ENCODE assay signal across 9 cellular contexts in the genomic region with DNA sequence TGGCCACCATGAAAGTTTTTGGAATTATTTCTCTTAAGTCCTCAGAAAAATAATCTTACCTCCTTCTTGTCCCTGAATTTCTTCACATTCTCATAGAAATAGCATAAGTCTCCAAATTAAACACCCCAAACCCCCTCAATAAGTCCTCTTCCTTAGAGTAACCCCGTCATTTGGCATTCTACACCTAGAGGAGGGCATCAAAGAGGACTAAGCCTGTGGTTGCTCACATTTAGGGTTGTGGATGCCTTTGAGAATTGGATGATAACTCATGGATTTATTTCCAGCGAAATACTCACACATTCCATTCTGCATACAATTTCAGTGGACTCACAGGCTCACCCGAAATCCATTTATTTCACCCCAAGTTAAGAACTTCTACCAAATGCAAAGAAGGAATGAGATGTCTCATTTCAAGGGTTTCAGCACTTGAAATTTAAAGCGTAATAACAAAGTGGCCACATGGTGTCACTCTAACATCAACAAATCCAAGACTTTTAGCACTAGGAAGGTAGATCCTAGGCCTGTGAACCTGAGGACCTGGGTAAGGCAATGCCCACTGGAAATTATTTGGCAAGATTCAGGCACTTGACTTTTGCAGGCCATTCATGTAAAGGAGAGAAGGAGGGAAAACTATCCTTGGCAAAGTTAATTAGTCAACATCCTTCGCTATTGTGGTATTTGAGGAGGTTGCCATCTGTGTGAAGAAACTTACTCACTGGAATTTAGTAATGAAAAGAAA. TPM values are rescaled to one million over a fixed set of nuclear protein-coding genes. Genes with fewer than 3 reads are reported as not detected.
DNase-seq lines count a peak whose midpoint lies in the region; ATAC-seq, FAIRE-seq and TF ChIP-seq lines count a peak whose summit lies in the region.
"Had no signal": no experiment of that assay in that cellular context is flagged by ENCODE, and none has a peak within 500 bp of the region (broad histone marks: within the 10 kb centered on the region; RNA-seq: fewer than 3 reads in every experiment).

No MANE protein-coding gene starts in this region.

- H3K9ac ChIP-seq in IMR-90 (ENCODE audit: low read depth, low read length), result no peak overlapping the region

- peak; percentile 100 for FAIRE-seq in islet of Langerhans (lab: Jason Lieb, UNC)

- H3K27ac ChIP-seq in IMR-90 (ENCODE audit: insufficient read depth, low read length), result no peak overlapping the region
- no peak overlapping the region for H3K27ac ChIP-seq in OCI-LY7 (ENCODE audit: low read depth, low read length, poor library complexity, severe bottlenecking)

- H3K27me3 ChIP-seq in IMR-90 (ENCODE audit: control insufficient read depth, insufficient read depth, low read length), result peaks cover under 1% of the 10 kb centered on the region

- no peaks in the 10 kb centered on the region for H3K9me2 ChIP-seq in OCI-LY7 (ENCODE audit: insufficient read depth, low read length)

- POLR2A ChIA-PET in IMR-90 (lab: Charles Lee; ENCODE audit: unreplicated experiment), result no interaction called here
- POLR2A ChIA-PET in OCI-LY7 (lab: Charles Lee), result no interaction called here

- H4K20me1 ChIP-seq in IMR-90 (ENCODE audit: insufficient read depth, low read length) (no peaks in the 10 kb centered on the region), OCI-LY7 (ENCODE audit: insufficient read depth, low read length) (no peaks in the 10 kb centered on the region)

- H2BK20ac ChIP-seq in IMR-90 (ENCODE audit: low read depth, low read length), result no peak overlapping the region

- H3K14ac ChIP-seq in IMR-90 (replicated peaks; ENCODE audit: low read depth, low read length), result no peak overlapping the region

- H2BK5ac ChIP-seq in IMR-90 (ENCODE audit: low read depth, low read length, poor library complexity, severe bottlenecking), result no peak overlapping the region

- CTCF ChIA-PET in IMR-90 (lab: Yijun Ruan, JAX), result no interaction called here
- CTCF ChIA-PET in OCI-LY7 (lab: Charles Lee; ENCODE audit: unreplicated experiment), result no interaction called here

- H2AK9ac ChIP-seq in IMR-90 (replicated peaks; ENCODE audit: low read depth, low read length, poor library complexity), result no peak overlapping the region

- BruUV-seq in IMR-90 (replicated peaks; lab: Mats Ljungman, UMichigan) (no TSS peak), OCI-LY7 (replicated peaks; lab: Mats Ljungman, UMichigan) (no TSS peak)

- no peak overlapping the region for H2AK5ac ChIP-seq in IMR-90 (ENCODE audit: low read depth, low read length)

- intact Hi-C loops in IMR-90 (cut with micrococcal nuclease) (loop anchor here (1.0 to 10.0 kb wide), 5 partner anchors 88 to 1041 kb away; partner anchors contain the start of gene METTL21A), OCI-LY7 (cut with micrococcal nuclease; ENCODE audit: unreplicated experiment) (loop anchor here (1.0 to 2.0 kb wide), 3 partner anchors 87 to 782 kb away; no protein-coding TSS in a partner anchor)

- dilution Hi-C loops in IMR-90 (cut with HindIII; ENCODE audit: low sequenced_read_pairs, unreplicated experiment), result no loop called here

- no peaks in the 10 kb centered on the region for H3K79me2 ChIP-seq in OCI-LY7 (ENCODE audit: insufficient read depth, low read depth, low read length)

- no peak overlapping the region for H4K8ac ChIP-seq in IMR-90 (ENCODE audit: low read depth in 2 of 2, low read length in 2 of 2)

- H3K4me2 ChIP-seq in IMR-90 (ENCODE audit: low read depth, low read length) (no peak overlapping the region), OCI-LY7 (ENCODE audit: low read length) (no peak overlapping the region)

- H3K56ac ChIP-seq in IMR-90 (ENCODE audit: extremely low read depth, insufficient read depth, low read length), result no peak overlapping the region

- DNase-seq in COLO668 (lab: John Stamatoyannopoulos, UW; ENCODE audit: unreplicated experiment) (peak; percentile 34), IMR-90 (peak; percentile 69), OCI-LY7 (ENCODE audit: low spot score) (peak; percentile 59), brain pericyte (ENCODE audit: low read depth, low spot score) (peak; percentile 5)
- peak; percentile 35 for DNase-seq in stimulated activated CD8-positive, alpha-beta memory T cell treated with anti-CD3 and anti-CD28 coated beads, Interleukin-4, amount 100 ng/mL, for 48 hours

- H3K4me3 ChIP-seq in IMR-90 (ENCODE audit: insufficient read depth, low read depth, low read length), result no peak overlapping the region
- H3K4me3 ChIP-seq in OCI-LY7 (ENCODE audit: low read depth, low read length, poor library complexity, severe bottlenecking), result no peak overlapping the region

- H3K23ac ChIP-seq in IMR-90 (ENCODE audit: low read depth, low read length), result no peak overlapping the region

- H2BK120ac ChIP-seq in IMR-90 (ENCODE audit: low read depth, low read length), result no peak overlapping the region

- TF ChIP-seq CTCF in IMR-90 (conservative IDR thresholded peaks at IDR 0.05; ENCODE audit: low read depth, low read length) (peak; percentile 69), OCI-LY7 (conservative IDR thresholded peaks at IDR 0.05; ENCODE audit: low read length) (peak; percentile 87)

- peak; percentile 79 for TF ChIP-seq RAD21 in IMR-90 (IDR thresholded peaks at IDR 0.05; ENCODE audit: low read length)

- no peaks in the 10 kb centered on the region for H3K36me3 ChIP-seq in IMR-90 (ENCODE audit: control insufficient read depth, insufficient read depth, low read length)
- no peaks in the 10 kb centered on the region for H3K36me3 ChIP-seq in OCI-LY7 (ENCODE audit: insufficient read depth, low read length)

- no peaks in the 10 kb centered on the region for H3K9me3 ChIP-seq in IMR-90 (ENCODE audit: control insufficient read depth, insufficient read depth, low read length)
- H3K9me3 ChIP-seq in OCI-LY7 (ENCODE audit: low read length), result no peaks in the 10 kb centered on the region

- H4K91ac ChIP-seq in IMR-90 (ENCODE audit: insufficient read depth, low read depth, low read length), result no peak overlapping the region

- H3K4me1 ChIP-seq in IMR-90 (ENCODE audit: control insufficient read depth, insufficient read depth, low read length) (no peaks in the 10 kb centered on the region), OCI-LY7 (ENCODE audit: insufficient read depth, low read length, poor library complexity, severe bottlenecking) (peaks cover 6% of the 10 kb centered on the region)

- no peak overlapping the region for H4K5ac ChIP-seq in IMR-90 (ENCODE audit: low read depth, low read length)

- WGBS in IMR-90 (ENCODE audit: extremely low coverage in 2 of 2, insufficient read length in 1 of 2), 2 experiments, result no CpG with 5 or more reads among the region's 5 CpGs

- H3K79me1 ChIP-seq in IMR-90 (ENCODE audit: low read depth in 1 of 2, low read length in 2 of 2), result no peaks in the 10 kb centered on the region

- H3K9me1 ChIP-seq in IMR-90 (ENCODE audit: insufficient read depth, low read length), result no peaks in the 10 kb centered on the region

- no peak overlapping the region for H2BK15ac ChIP-seq in IMR-90 (ENCODE audit: low read depth, low read length)

- no peak overlapping the region for H3K18ac ChIP-seq in IMR-90 (ENCODE audit: low read depth, low read length)

- no peak for TF ChIP-seq POLR2A in IMR-90 (IDR thresholded peaks at IDR 0.05; ENCODE audit: low read depth, low read length)

- H3K4ac ChIP-seq in IMR-90 (ENCODE audit: low read depth, low read length), result no peak overlapping the region

- H2AFZ ChIP-seq in IMR-90 (replicated peaks; ENCODE audit: low read length, poor library complexity) (no peak overlapping the region), OCI-LY7 (ENCODE audit: low read length) (no peak overlapping the region)

- peak; percentile 65 for ATAC-seq in GM18867 (IDR thresholded peaks at IDR 0.05; ENCODE audit: unreplicated experiment)
- peak; percentile 83 for ATAC-seq in IMR-90 (ENCODE audit: low read depth)
- ATAC-seq in GM21360 (IDR thresholded peaks at IDR 0.05; ENCODE audit: unreplicated experiment), result no peak

- in situ Hi-C loops in IMR-90 (cut with MboI; ENCODE audit: low sequenced_read_pairs), result loop anchor here (5.0 to 10.0 kb wide), 2 partner anchors 84 to 781 kb away; no protein-coding TSS in a partner anchor

TF ChIP-seq in IMR-90, 13 proteins besides CTCF, POLR2A, EP300 and RAD21:
- TF ChIP-seq SMC3 (IDR thresholded peaks at IDR 0.05; ENCODE audit: low read depth, low read length), result peak; percentile 49
- TF ChIP-seq RFX5 (IDR thresholded peaks at IDR 0.05; ENCODE audit: low read depth, low read length), result no peak

RNA-seq across cellular contexts. Expression of gene DYTN, which starts 24.6 kb away (rescaled TPM):
- total RNA-seq in IMR-90 (2012; rRNA removed), result not detected in 2 replicates
- polyA plus RNA-seq in IMR-90 (2012; rRNA removed), result not detected in 2 replicates
- not detected in 2 replicates for polyA plus RNA-seq in IMR-90 (2012; cell fraction: cytosol; rRNA removed)
- polyA plus RNA-seq in IMR-90 (2012; cell fraction: nucleus; rRNA removed; ENCODE audit: low replicate concordance), result not detected in 2 replicates
- not detected in 2 replicates for total RNA-seq in OCI-LY7 (2014; rRNA removed; shearing (Covaris generic))
- not detected in 2 replicates for total RNA-seq in OCI-LY7 (2022)
- total RNA-seq: activated CD8-positive, alpha-beta memory T cell treated with anti-CD3 and anti-CD28 coated beads for 36 hours had no signal

RNA-seq across cellular contexts. Expression of gene FAM237A, which starts 51.3 kb away (rescaled TPM):
- total RNA-seq in IMR-90 (2012; rRNA removed) (not detected in 2 replicates), OCI-LY7 (2022) (not detected in 2 replicates)
- polyA plus RNA-seq in IMR-90 (2012; rRNA removed), result not detected in 2 replicates
- polyA plus RNA-seq in IMR-90 (2012; cell fraction: cytosol; rRNA removed), result not detected in 2 replicates
- polyA plus RNA-seq in IMR-90 (2012; cell fraction: nucleus; rRNA removed; ENCODE audit: low replicate concordance), result not detected in 2 replicates
- not detected in 2 replicates for total RNA-seq in OCI-LY7 (2014; rRNA removed; shearing (Covaris generic))
- total RNA-seq: activated CD8-positive, alpha-beta memory T cell treated with anti-CD3 and anti-CD28 coated beads for 36 hours had no signal

Comparison
In these comparisons a context has a peak if more than half of its experiments do, and no peak if none do; other contexts are left out.
1. DNase-seq: peak in every context shown above with its lines; median percentile 69 in IMR-90; 59 in OCI-LY7; 35 in stimulated activated CD8-positive, alpha-beta memory T cell treated with anti-CD3 and anti-CD28 coated beads, Interleukin-4, amount 100 ng/mL, for 48 hours; 34 in COLO668; 5 in brain pericyte.